ENCODE assay signal across 21 cellular contexts in genomic region chr12:118685983-118686607, GRCh38.
DNase-seq lines count a peak whose midpoint lies in the region; TF ChIP-seq lines count a peak whose summit lies in the region.
"Had no signal": no experiment of that assay in that cellular context is flagged by ENCODE, and none has a peak within 500 bp of the region (broad histone marks: within the 10 kb centered on the region; RNA-seq: fewer than 3 reads in every experiment).

No MANE protein-coding gene starts in this region.

- H3K36me3 Mint-ChIP-seq in endodermal cell (ENCODE audit: low read depth), result no peaks in the 10 kb centered on the region
- H3K36me3 Mint-ChIP-seq: CD14-positive monocyte, IgD-negative memory B cell had no signal

- no peak for TF ChIP-seq CTCF in endodermal cell (conservative IDR thresholded peaks at IDR 0.05)

- H3K9me3 ChIP-seq in endodermal cell (ENCODE audit: control insufficient read depth, low read length), result no peaks in the 10 kb centered on the region
- H3K9me3 ChIP-seq: SJSA1 had no signal

- 79% methylated on average over 1 of the region's 1 CpG; no CpG with 5 or more reads in 1 of the 2 experiments for WGBS in endodermal cell (ENCODE audit: insufficient coverage in 1 of 2, insufficient read length in 1 of 2), 2 experiments

- H3K9ac ChIP-seq in rectal smooth muscle tissue (ENCODE audit: low read length) (no peak overlapping the region), endodermal cell (ENCODE audit: extremely low read depth, low read length, poor library complexity, severe bottlenecking) (no peak overlapping the region)
- H3K9ac ChIP-seq: GM23248 had no signal

- H3K9me3 Mint-ChIP-seq in endodermal cell, result peaks cover 2% of the 10 kb centered on the region

- H3K27ac Mint-ChIP-seq in endodermal cell, result no peak overlapping the region
- H3K27ac Mint-ChIP-seq: CD14-positive monocyte, H9, IgD-negative memory B cell had no signal

- peak overlapping the region; percentile 29 for H3K27ac ChIP-seq in rectal smooth muscle tissue (ENCODE audit: low read depth, low read length)
- H3K27ac ChIP-seq in endodermal cell (ENCODE audit: low read depth, low read length), result no peak overlapping the region
- H3K27ac ChIP-seq: GM23248, SJSA1 had no signal

- DNase-seq in DMS153 treated with DMSO at 0.1 percent for 48 hours (lab: John Stamatoyannopoulos, UW; ENCODE audit: unreplicated experiment) (peak; percentile 9), MV-4-11 (lab: John Stamatoyannopoulos, UW) (peak; percentile 69), islet precursor cell (peak; percentile 53), endodermal cell (no peak), ACHN (no peak), DMS 273 (lab: John Stamatoyannopoulos, UW; ENCODE audit: unreplicated experiment) (no peak)
- no peak for DNase-seq in stimulated activated CD4-positive, alpha-beta T cell treated with anti-CD3 and anti-CD28 coated beads, Interleukin-2, amount 100 ng/mL, for 48 hours
- DNase-seq: DMS79 treated with DMSO at 0.1 percent for 48 hours, GM23248, H9, NCI-H1048, NCI-H1436, NCI-H1930, NCI-H345, NCI-H524 treated with DMSO at 0.1 percent for 48 hours, NCI-H82 had no signal

- H3K36me3 ChIP-seq in rectal smooth muscle tissue (ENCODE audit: control insufficient read depth, insufficient read depth, low read length) (no peaks in the 10 kb centered on the region), endodermal cell (ENCODE audit: control insufficient read depth, insufficient read depth, low read length) (no peaks in the 10 kb centered on the region)
- H3K36me3 ChIP-seq: SJSA1 had no signal

- no peaks in the 10 kb centered on the region for H3K27me3 Mint-ChIP-seq in endodermal cell (ENCODE audit: insufficient read depth)

- in situ Hi-C loops in ACHN (cut with HindIII; ENCODE audit: low pct_ligation_motif_present, low pct_unique_long_range_greater_than_20kb, low sequenced_read_pairs), result no loop called here

- no peak overlapping the region for H3K4me3 Mint-ChIP-seq in endodermal cell
- H3K4me3 Mint-ChIP-seq: CD14-positive monocyte, H9, IgD-negative memory B cell had no signal

- peaks cover 17% of the 10 kb centered on the region for H3K4me1 Mint-ChIP-seq in endodermal cell
- H3K4me1 Mint-ChIP-seq: CD14-positive monocyte had no signal

- no peak overlapping the region for H3K4me3 ChIP-seq in rectal smooth muscle tissue (ENCODE audit: low read length)
- H3K4me3 ChIP-seq in endodermal cell (ENCODE audit: low read length), result no peak overlapping the region
- H3K4me3 ChIP-seq: GM12878, GM23248, SJSA1 had no signal

- H3K4me1 ChIP-seq in rectal smooth muscle tissue (ENCODE audit: control insufficient read depth, insufficient read depth, low read length) (peaks cover 8% of the 10 kb centered on the region), endodermal cell (ENCODE audit: control insufficient read depth, insufficient read depth, low read length) (no peaks in the 10 kb centered on the region)
- H3K4me1 ChIP-seq: SJSA1 had no signal

- H3K27me3 ChIP-seq in rectal smooth muscle tissue (ENCODE audit: control insufficient read depth, insufficient read depth, low read length), result no peaks in the 10 kb centered on the region
- H3K27me3 ChIP-seq in endodermal cell (ENCODE audit: control insufficient read depth, insufficient read depth, low read length, poor library complexity, severe bottlenecking), result no peaks in the 10 kb centered on the region
- H3K27me3 ChIP-seq: SJSA1 had no signal

Comparison
In these comparisons a context has a peak if more than half of its experiments do, and no peak if none do; other contexts are left out.
1. DNase-seq: peak in DMS153 treated with DMSO at 0.1 percent for 48 hours (single experiment), MV-4-11 (single experiment) and islet precursor cell (single experiment); none in endodermal cell (single experiment), ACHN (single experiment), DMS 273 (single experiment) and stimulated activated CD4-positive, alpha-beta T cell treated with anti-CD3 and anti-CD28 coated beads, Interleukin-2, amount 100 ng/mL, for 48 hours (0 of 2).